In genomic region chr5:1516615-1517601, GRCh38 we compare ENCODE assay signal across 8 cellular contexts. TPM values are rescaled to one million over a fixed set of nuclear protein-coding genes. Genes with fewer than 3 reads are reported as not detected.
DNase-seq lines count a peak whose midpoint lies in the region; ATAC-seq and TF ChIP-seq lines count a peak whose summit lies in the region.

No MANE protein-coding gene starts in this region.

- H3K18ac ChIP-seq in H9 (ENCODE audit: insufficient read length, low read depth, low read length): peak overlapping the region; percentile 18

- H2BK5ac ChIP-seq in H9 (ENCODE audit: insufficient read length, low read length): no peak overlapping the region

- peaks cover 25% of the 10 kb centered on the region for H3K4me1 ChIP-seq in H9 (ENCODE audit: insufficient read depth, low read length)
- H3K4me1 ChIP-seq in iPS-15b (ENCODE audit: control insufficient read depth, insufficient read depth, low read length): peaks cover 33% of the 10 kb centered on the region
- H3K4me1 ChIP-seq in SK-N-SH (ENCODE audit: control insufficient read depth in 1 of 2, insufficient read depth in 2 of 2, low read depth in 1 of 2, low read length in 1 of 2): peaks cover 4 to 15% of the 10 kb centered on the region in 2 experiments; a peak in 2 of 4 replicates

- H2AK5ac ChIP-seq in H9 (ENCODE audit: insufficient read length, low read length): no peak overlapping the region

- WGBS in H9 (ENCODE audit: extremely low coverage, insufficient read length, low lambda C conversion rate): no CpG with 5 or more reads among the region's 19 CpGs
- 77% methylated on average over 13 of the region's 19 CpGs for WGBS in SK-N-SH (ENCODE audit: low lambda C conversion rate)

- H3F3A ChIP-seq in SK-N-SH (replicated peaks; ENCODE audit: insufficient read depth): no peaks in the 10 kb centered on the region

- H3K14ac ChIP-seq in H9 (ENCODE audit: insufficient read depth, low read length): peak overlapping the region; percentile 28

- peaks cover 59% of the 10 kb centered on the region for H3K79me2 ChIP-seq in H9 (ENCODE audit: insufficient read depth, low read length)
- peaks cover 84% of the 10 kb centered on the region for H3K79me2 ChIP-seq in SK-N-SH (ENCODE audit: insufficient read depth)

- H3K27ac ChIP-seq in H9 (ENCODE audit: insufficient read length, low read depth, low read length): peak overlapping the region; percentile 25
- H3K27ac ChIP-seq in SK-N-SH (ENCODE audit: low read depth in 2 of 2, low read length in 1 of 2): no peak overlapping the region

- no peak overlapping the region for H3K23ac ChIP-seq in H9 (ENCODE audit: insufficient read length, low read depth, low read length)

- H3K79me1 ChIP-seq in H9 (ENCODE audit: insufficient read depth, low read depth, low read length, poor library complexity, severe bottlenecking): peaks cover 5% of the 10 kb centered on the region

- H2BK20ac ChIP-seq in H9 (ENCODE audit: low read depth, low read length, poor library complexity, severe bottlenecking): no peak overlapping the region

- CTCF ChIA-PET in SK-N-SH (lab: Yijun Ruan, JAX): interaction anchor here (0.6 kb wide), 2 partner anchors 25 to 127 kb away, joined by 3 read pairs; no protein-coding TSS in a partner anchor

- H3K23me2 ChIP-seq in H9 (ENCODE audit: insufficient read length, low read depth, low read length, poor library complexity, severe bottlenecking): no peaks in the 10 kb centered on the region

- no peaks in the 10 kb centered on the region for H3K27me3 Mint-ChIP-seq in H9 (ENCODE audit: low read depth)
- no peaks in the 10 kb centered on the region for H3K27me3 Mint-ChIP-seq in stimulated activated naive CD8-positive, alpha-beta T cell treated with anti-CD3 and anti-CD28 coated beads, Interleukin-15, Interleukin-2, amounts not matched to agents 100 ng/mL and 50 ng/mL, for 24 hours

- H3K4me2 ChIP-seq in H9 (ENCODE audit: insufficient read depth, insufficient read length, low read length): no peak overlapping the region
- H3K4me2 ChIP-seq in SK-N-SH: no peak overlapping the region

- TF ChIP-seq EP300 in SK-N-SH (IDR thresholded peaks at IDR 0.05; ENCODE audit: borderline replicate concordance in 1 of 2, low read depth in 1 of 2, low read length in 1 of 2): no peak

- H2AFZ ChIP-seq in H9 (ENCODE audit: low read length): no peak overlapping the region
- H2AFZ ChIP-seq in SK-N-SH (ENCODE audit: low read depth): no peak overlapping the region

- H3K9ac ChIP-seq in H9 (ENCODE audit: extremely low read depth, insufficient read length, low read length): no peak overlapping the region
- peak overlapping the region; percentile 79 for H3K9ac ChIP-seq in iPS-15b (ENCODE audit: low read depth, low read length)
- no peak overlapping the region for H3K9ac ChIP-seq in SK-N-SH

- TF ChIP-seq RAD21 in SK-N-SH (IDR thresholded peaks at IDR 0.05; ENCODE audit: low read length): no peak

- H3K9me3 Mint-ChIP-seq in H9: no peaks in the 10 kb centered on the region
- H3K9me3 Mint-ChIP-seq in activated naive CD4-positive, alpha-beta T cell treated with anti-CD3 and anti-CD28 coated beads, Interleukin-2, amount 50 U/mL, for 72 hours: no peaks in the 10 kb centered on the region
- H3K9me3 Mint-ChIP-seq in stimulated activated naive CD8-positive, alpha-beta T cell treated with anti-CD3 and anti-CD28 coated beads, Interleukin-15, Interleukin-2, amounts not matched to agents 100 ng/mL and 50 ng/mL, for 24 hours: no peaks in the 10 kb centered on the region

- H3K9me3 ChIP-seq in H9 (ENCODE audit: control insufficient read depth, low read depth, low read length) (no peaks in the 10 kb centered on the region), iPS-15b (ENCODE audit: control insufficient read depth, insufficient read depth, low read length) (no peaks in the 10 kb centered on the region), SK-N-SH (no peaks in the 10 kb centered on the region)

- H2BK15ac ChIP-seq in H9 (ENCODE audit: low read depth, low read length): no peak overlapping the region

- H4K20me1 ChIP-seq in H9 (ENCODE audit: control insufficient read depth, insufficient read depth, insufficient read length) (no peaks in the 10 kb centered on the region), SK-N-SH (ENCODE audit: insufficient read depth) (peaks cover 89% of the 10 kb centered on the region)

- H2BK120ac ChIP-seq in H9 (ENCODE audit: low read depth, low read length, poor library complexity, severe bottlenecking): no peak overlapping the region

- peak overlapping the region; percentile 19 for H2BK12ac ChIP-seq in H9 (ENCODE audit: insufficient read length, low read depth, low read length)

- H3K27me3 ChIP-seq in H9 (ENCODE audit: insufficient read depth, low read length) (no peaks in the 10 kb centered on the region), iPS-15b (ENCODE audit: control insufficient read depth, insufficient read depth, low read length) (no peaks in the 10 kb centered on the region), SK-N-SH (ENCODE audit: insufficient read depth) (no peaks in the 10 kb centered on the region)

- no peak overlapping the region for H3K4me3 ChIP-seq in iPS-15b (ENCODE audit: low read depth, low read length)
- H3K4me3 ChIP-seq in SK-N-SH (ENCODE audit: low read depth in 2 of 2, low read length in 1 of 2): no peak overlapping the region

- H4K8ac ChIP-seq in H9 (replicated peaks; ENCODE audit: insufficient read length, low read depth, low read length): no peak overlapping the region

- no peaks in the 10 kb centered on the region for H3K9me2 ChIP-seq in SK-N-SH

- POLR2A ChIA-PET in SK-N-SH (lab: Yijun Ruan, JAX): interaction anchor here (0.6 kb wide), 1 partner anchor 15 kb away, joined by 3 read pairs; no protein-coding TSS in a partner anchor

- peaks cover 29 to 68% (median 51%) of the 10 kb centered on the region in 3 experiments for H3K36me3 Mint-ChIP-seq in H9 (ENCODE audit: insufficient read depth in 1 of 3, low read depth in 3 of 3)
- peaks cover 5% of the 10 kb centered on the region in 2 donors for H3K36me3 Mint-ChIP-seq in activated naive CD4-positive, alpha-beta T cell treated with anti-CD3 and anti-CD28 coated beads, Interleukin-2, amount 50 U/mL, for 72 hours
- peaks cover 21% of the 10 kb centered on the region for H3K36me3 Mint-ChIP-seq in stimulated activated naive CD8-positive, alpha-beta T cell treated with anti-CD3 and anti-CD28 coated beads, Interleukin-15, Interleukin-2, amounts not matched to agents 100 ng/mL and 50 ng/mL, for 24 hours (ENCODE audit: low read depth)

- TF ChIP-seq CTCF in H9 (conservative IDR thresholded peaks at IDR 0.05) (no peak), SK-N-SH (IDR thresholded peaks at IDR 0.05) (no peak)

- H3K36me3 ChIP-seq in iPS-15b (ENCODE audit: control insufficient read depth, insufficient read depth, low read length): peaks cover 55% of the 10 kb centered on the region
- H3K36me3 ChIP-seq in SK-N-SH (replicated peaks in 1 of 2; ENCODE audit: control insufficient read depth in 1 of 2, insufficient read depth in 2 of 2, low read length in 1 of 2): peaks cover 6 to 50% of the 10 kb centered on the region in 2 experiments

- DNase-seq in H9: peak; percentile 30
- peak in 1 of 2 donors; percentile 44 for DNase-seq in activated naive CD4-positive, alpha-beta T cell treated with anti-CD3 and anti-CD28 coated beads, Interleukin-2, amount 50 U/mL, for 72 hours (ENCODE audit: low spot score in 2 of 2)
- no peak for DNase-seq in NCI-H187 (lab: John Stamatoyannopoulos, UW)
- DNase-seq in SK-N-SH: no peak
- no peak for DNase-seq in occipital lobe (lab: John Stamatoyannopoulos, UW)
- DNase-seq in medulla oblongata (ENCODE audit: extremely low spot score): no peak

- H4K91ac ChIP-seq in H9 (ENCODE audit: insufficient read length, low read depth, low read length): no peak overlapping the region

- H3K27ac Mint-ChIP-seq in H9: peak overlapping the region; percentile 98 to 99 (median 98)
- H3K27ac Mint-ChIP-seq in activated naive CD4-positive, alpha-beta T cell treated with anti-CD3 and anti-CD28 coated beads, Interleukin-2, amount 50 U/mL, for 72 hours: peak overlapping the region; percentile 68 to 71
- peak overlapping the region; percentile 38 for H3K27ac Mint-ChIP-seq in stimulated activated naive CD8-positive, alpha-beta T cell treated with anti-CD3 and anti-CD28 coated beads, Interleukin-15, Interleukin-2, amounts not matched to agents 100 ng/mL and 50 ng/mL, for 24 hours

- H3K4me1 Mint-ChIP-seq in H9: peaks cover 73 to 81% of the 10 kb centered on the region in 2 experiments
- peaks cover 45% of the 10 kb centered on the region for H3K4me1 Mint-ChIP-seq in stimulated activated naive CD8-positive, alpha-beta T cell treated with anti-CD3 and anti-CD28 coated beads, Interleukin-15, Interleukin-2, amounts not matched to agents 100 ng/mL and 50 ng/mL, for 24 hours (ENCODE audit: low read depth)

- ATAC-seq in activated naive CD4-positive, alpha-beta T cell treated with anti-CD3 and anti-CD28 coated beads, Interleukin-2, amount 50 U/mL, for 72 hours: no peak

- H4K5ac ChIP-seq in H9 (ENCODE audit: insufficient read length, low read depth, low read length): no peak overlapping the region

- peak overlapping the region; percentile 38 to 45; a peak in 3 of 5 replicates for H3K4me3 Mint-ChIP-seq in H9
- no peak overlapping the region for H3K4me3 Mint-ChIP-seq in stimulated activated naive CD8-positive, alpha-beta T cell treated with anti-CD3 and anti-CD28 coated beads, Interleukin-15, Interleukin-2, amounts not matched to agents 100 ng/mL and 50 ng/mL, for 24 hours

- H3K56ac ChIP-seq in H9 (ENCODE audit: insufficient read length, low read depth, low read length): no peak overlapping the region

- no peak overlapping the region for H3K4ac ChIP-seq in H9 (ENCODE audit: low read depth, low read length)

- no peak overlapping the region for H3T11ph ChIP-seq in H9 (ENCODE audit: low read length)

TF ChIP-seq in SK-N-SH, 30 proteins besides CTCF, POLR2A, EP300 and RAD21:
- TF ChIP-seq MXI1 (IDR thresholded peaks at IDR 0.05; ENCODE audit: low read depth, low read length) (no peak), USF1 (IDR thresholded peaks at IDR 0.05; ENCODE audit: borderline replicate concordance, low read depth) (no peak), NRF1 (IDR thresholded peaks at IDR 0.05; ENCODE audit: low read depth, low read length) (no peak)
TF ChIP-seq in SK-N-SH: peak in this region for 0.

RNA-seq across cellular contexts. Expression of gene LPCAT1, which starts 6.9 kb away (rescaled TPM):
- 222 and 231 TPM in 2 replicates for total RNA-seq in H9 (2021)
- 10 to 100 TPM; 29.2 to 37.6 TPM for total RNA-seq in activated naive CD4-positive, alpha-beta T cell treated with anti-CD3 and anti-CD28 coated beads, Interleukin-2, amount 50 U/mL, for 72 hours
- 32.5 and 42.3 TPM in 2 replicates for polyA plus RNA-seq in SK-N-SH (2012; rRNA removed)
- 30.1 and 38.3 TPM in 2 replicates for polyA plus RNA-seq in SK-N-SH (2012; cell fraction: cytosol; rRNA removed)
- polyA plus RNA-seq in SK-N-SH (2012; cell fraction: nucleus; rRNA removed): 54.3 and 65.1 TPM in 2 replicates
- 129 TPM for total RNA-seq in occipital lobe

Comparison
In these comparisons a context has a peak if more than half of its experiments do, and no peak if none do; other contexts are left out.
1. H3K27ac Mint-ChIP-seq: peak in every context shown above with its lines; median percentile 98 in H9; 70 in activated naive CD4-positive, alpha-beta T cell treated with anti-CD3 and anti-CD28 coated beads, Interleukin-2, amount 50 U/mL, for 72 hours; 38 in stimulated activated naive CD8-positive, alpha-beta T cell treated with anti-CD3 and anti-CD28 coated beads, Interleukin-15, Interleukin-2, amounts not matched to agents 100 ng/mL and 50 ng/mL, for 24 hours.